10 cellular contexts compared by ENCODE assay signal in genomic region chr10:85612833-85613232, GRCh38.
DNase-seq lines count a peak whose midpoint lies in the region; ATAC-seq and TF ChIP-seq lines count a peak whose summit lies in the region.
"Had no signal": no experiment of that assay in that cellular context is flagged by ENCODE, and none has a peak within 500 bp of the region (broad histone marks: within the 10 kb centered on the region; RNA-seq: fewer than 3 reads in every experiment).

No MANE protein-coding gene starts in this region.

- DNase-seq in DMS53 (lab: John Stamatoyannopoulos, UW) (peak; percentile 41), DMS53 treated with DMSO at 0.1 percent for 48 hours (lab: John Stamatoyannopoulos, UW; ENCODE audit: unreplicated experiment) (no peak), H7 (peak; percentile 71), Peyer's patch (peak in 2 of 3 donors; percentile 31 to 50), mucosa of descending colon (peak in 1 of 3 donors; percentile 38), HuH-7 (ENCODE audit: low spot score) (no peak), GDM1 (lab: John Stamatoyannopoulos, UW) (no peak), HCEC 1CT (no peak)

- TF ChIP-seq POLR2A in Peyer's patch (IDR thresholded peaks at IDR 0.05): no peak

- no peaks in the 10 kb centered on the region for H3K36me3 ChIP-seq in H7 (replicated peaks; ENCODE audit: control insufficient read depth, insufficient read depth, low read length)
- no peaks in the 10 kb centered on the region for H3K36me3 ChIP-seq in Peyer's patch
- H3K36me3 ChIP-seq in mucosa of descending colon (ENCODE audit: low read depth): no peaks in the 10 kb centered on the region
- H3K36me3 ChIP-seq: ascending aorta, left lung had no signal

- intact Hi-C loops in mucosa of descending colon (cut with DNase I, micrococcal nuclease): no loop called here

- peak; percentile 61 for ATAC-seq in mucosa of descending colon
- ATAC-seq: left lung had no signal

- TF ChIP-seq CTCF in Peyer's patch (IDR thresholded peaks at IDR 0.05) (peak in 5 of 6 experiments; percentile 15 to 31 (median 28)), mucosa of descending colon (IDR thresholded peaks at IDR 0.05) (no peak)

- no peaks in the 10 kb centered on the region for H3K9me3 ChIP-seq in Peyer's patch
- no peaks in the 10 kb centered on the region for H3K9me3 ChIP-seq in mucosa of descending colon
- H3K9me3 ChIP-seq: ascending aorta, left lung had no signal

- no peak overlapping the region for H3K27ac ChIP-seq in Peyer's patch
- H3K27ac ChIP-seq: ascending aorta, left lung had no signal

- H3K4me3 ChIP-seq in H7 (ENCODE audit: insufficient read depth, low read depth, low read length) (no peak overlapping the region), Peyer's patch (no peak overlapping the region), mucosa of descending colon (no peak overlapping the region)
- H3K4me3 ChIP-seq: ascending aorta, left lung had no signal

- no peaks in the 10 kb centered on the region for H3K27me3 ChIP-seq in H7 (ENCODE audit: control insufficient read depth, insufficient read depth, low read length)
- H3K27me3 ChIP-seq in Peyer's patch: no peaks in the 10 kb centered on the region
- H3K27me3 ChIP-seq: ascending aorta, left lung had no signal

- H3K4me1 ChIP-seq in Peyer's patch: no peaks in the 10 kb centered on the region
- H3K4me1 ChIP-seq in mucosa of descending colon (ENCODE audit: low read depth): peaks cover 3% of the 10 kb centered on the region
- H3K4me1 ChIP-seq: ascending aorta, left lung had no signal

Comparison
In these comparisons a context has a peak if more than half of its experiments do, and no peak if none do; other contexts are left out.
1. DNase-seq: peak in DMS53 (single experiment), H7 (single experiment) and Peyer's patch (2 of 3); none in DMS53 treated with DMSO at 0.1 percent for 48 hours (single experiment), HuH-7 (single experiment), GDM1 (single experiment) and HCEC 1CT (single experiment).